ENCODE assay signal across 8 cellular contexts in genomic region chr18:47931707-47932103, GRCh38. TPM values are rescaled to one million over a fixed set of nuclear protein-coding genes. Genes with fewer than 3 reads are reported as not detected.
A peak's percentile ranks its signal among the peaks of the same experiment; 100 is the strongest.
DNase-seq lines count a peak whose midpoint lies in the region; ATAC-seq, FAIRE-seq and TF ChIP-seq lines count a peak whose summit lies in the region.

No MANE protein-coding gene starts in this region.

- H3K4me2 ChIP-seq in PC-3 (ENCODE audit: low read length): peak overlapping the region; percentile 79
- H3K4me2 ChIP-seq in keratinocyte (ENCODE audit: control insufficient read depth, extremely low read depth, insufficient read depth, low read depth, low read length): peak overlapping the region; percentile 83

- H3K9me3 Mint-ChIP-seq in Calu3 (ENCODE audit: low read depth, unreplicated experiment): no peaks in the 10 kb centered on the region
- no peaks in the 10 kb centered on the region for H3K9me3 Mint-ChIP-seq in stimulated activated naive CD8-positive, alpha-beta T cell treated with anti-CD3 and anti-CD28 coated beads, Interleukin-15, amount 100 ng/mL, for 72 hours

- H3K27ac Mint-ChIP-seq in Calu3 (ENCODE audit: unreplicated experiment): peak overlapping the region; percentile 84
- H3K27ac Mint-ChIP-seq in stimulated activated naive CD8-positive, alpha-beta T cell treated with anti-CD3 and anti-CD28 coated beads, Interleukin-15, amount 100 ng/mL, for 72 hours: peak overlapping the region; percentile 87 to 90

- peaks cover 39% of the 10 kb centered on the region for H3K4me1 Mint-ChIP-seq in Calu3 (ENCODE audit: low read depth, unreplicated experiment)
- peaks cover 35% of the 10 kb centered on the region for H3K4me1 Mint-ChIP-seq in stimulated activated naive CD8-positive, alpha-beta T cell treated with anti-CD3 and anti-CD28 coated beads, Interleukin-15, amount 100 ng/mL, for 72 hours

- H3K4me1 ChIP-seq in PC-3 (ENCODE audit: insufficient read depth, low read length) (no peaks in the 10 kb centered on the region; the same call in 1 of the 2 replicates), keratinocyte (ENCODE audit: control insufficient read depth, extremely low read depth, insufficient read depth, low read length) (peaks cover 16% of the 10 kb centered on the region)

- CTCF ChIA-PET in Calu3 (lab: Charles Lee): no interaction called here
- CTCF ChIA-PET in PC-3 (lab: Charles Lee): no interaction called here

- H3K4me3 Mint-ChIP-seq in Calu3 (ENCODE audit: low read depth, unreplicated experiment): peak overlapping the region; percentile 74
- peak overlapping the region; percentile 81 to 82 for H3K4me3 Mint-ChIP-seq in stimulated activated naive CD8-positive, alpha-beta T cell treated with anti-CD3 and anti-CD28 coated beads, Interleukin-15, amount 100 ng/mL, for 72 hours

- no peaks in the 10 kb centered on the region for H3K9me2 ChIP-seq in PC-3 (replicated peaks; ENCODE audit: low read length)

- ATAC-seq in PC-3 (peak; percentile 6; the same call in 1 of the 2 replicates), HG03469 (IDR thresholded peaks at IDR 0.05; ENCODE audit: unreplicated experiment) (no peak)
- ATAC-seq in stimulated activated naive CD8-positive, alpha-beta T cell treated with anti-CD3 and anti-CD28 coated beads, Interleukin-15, amount 100 ng/mL, for 72 hours: no peak

- H3K36me3 ChIP-seq in PC-3 (ENCODE audit: low read depth, low read length): no peaks in the 10 kb centered on the region
- H3K36me3 ChIP-seq in keratinocyte (ENCODE audit: control insufficient read depth in 2 of 2, extremely low read depth in 1 of 2, insufficient read depth in 2 of 2, low read length in 2 of 2): no peaks in the 10 kb centered on the region

- peaks cover 45% of the 10 kb centered on the region for H3K36me3 Mint-ChIP-seq in Calu3 (ENCODE audit: insufficient read depth, unreplicated experiment)

- H3K79me2 ChIP-seq in PC-3 (ENCODE audit: low read length) (peaks cover 31% of the 10 kb centered on the region), keratinocyte (ENCODE audit: control insufficient read depth, insufficient read depth, low read length) (peaks cover 28% of the 10 kb centered on the region)

- H3K4me3 ChIP-seq in PC-3 (ENCODE audit: low read length) (peak overlapping the region; percentile 60), keratinocyte (ENCODE audit: control insufficient read depth in 2 of 3, extremely low read depth in 1 of 3, insufficient read depth in 2 of 3, low read depth in 1 of 3, low read length in 3 of 3) (peak overlapping the region; percentile 52 to 88 (median 63))

- H3K27ac ChIP-seq in PC-3 (ENCODE audit: low read length) (peak overlapping the region; percentile 76), angular gyrus (ENCODE audit: low read depth, low read length) (peak overlapping the region; percentile 89), keratinocyte (ENCODE audit: control insufficient read depth, insufficient read depth, low read length) (peak overlapping the region; percentile 99)

- H3K27me3 Mint-ChIP-seq in Calu3 (ENCODE audit: unreplicated experiment): no peaks in the 10 kb centered on the region
- no peaks in the 10 kb centered on the region for H3K27me3 Mint-ChIP-seq in stimulated activated naive CD8-positive, alpha-beta T cell treated with anti-CD3 and anti-CD28 coated beads, Interleukin-15, amount 100 ng/mL, for 72 hours

- TSS peak; percentile 86 for BruUV-seq in Calu3 (replicated peaks; lab: Mats Ljungman, UMichigan)
- TSS peak; percentile 82 for BruUV-seq in PC-3 (replicated peaks; lab: Mats Ljungman, UMichigan)

- H2AFZ ChIP-seq in PC-3 (ENCODE audit: low read length) (peak overlapping the region; percentile 53), keratinocyte (ENCODE audit: control insufficient read depth, low read length) (peak overlapping the region; percentile 30)

- H3K27me3 ChIP-seq in PC-3 (ENCODE audit: low read length) (no peaks in the 10 kb centered on the region), keratinocyte (ENCODE audit: control insufficient read depth, extremely low read depth, insufficient read depth, low read length) (no peaks in the 10 kb centered on the region)

- H3K9me1 ChIP-seq in keratinocyte (ENCODE audit: control insufficient read depth, extremely low read depth, insufficient read depth, low read length): no peaks in the 10 kb centered on the region

- H4K20me1 ChIP-seq in PC-3 (ENCODE audit: low read length): no peaks in the 10 kb centered on the region
- H4K20me1 ChIP-seq in keratinocyte (ENCODE audit: control insufficient read depth, extremely low read depth, insufficient read depth, low read length): no peaks in the 10 kb centered on the region

- TF ChIP-seq CTCF in Calu3 (IDR thresholded peaks at IDR 0.05; ENCODE audit: unreplicated experiment) (no peak), PC-3 (conservative IDR thresholded peaks at IDR 0.05; ENCODE audit: low read depth, low read length) (no peak), keratinocyte (optimal IDR thresholded peaks at IDR 0.05 in 1 of 3, IDR thresholded peaks at IDR 0.05 in 1 of 3, conservative IDR thresholded peaks at IDR 0.05 in 1 of 3; ENCODE audit: extremely low read depth in 1 of 3, insufficient read depth in 2 of 3, low read length in 3 of 3) (peak in 2 of 3 experiments; percentile 17 to 41)

- DNase-seq in Calu3 (peak; percentile 52), HT1080 (ENCODE audit: low read depth) (peak; percentile 29), PC-3 (no peak), keratinocyte (ENCODE audit: low read depth, low spot score) (no peak), glomerular visceral epithelial cell (ENCODE audit: extremely low spot score) (no peak)
- DNase-seq in stimulated activated naive CD8-positive, alpha-beta T cell treated with anti-CD3 and anti-CD28 coated beads, Interleukin-15, amount 100 ng/mL, for 72 hours: no peak

- H3K9me3 ChIP-seq in PC-3 (ENCODE audit: low read length) (no peaks in the 10 kb centered on the region), keratinocyte (ENCODE audit: control insufficient read depth, low read depth, low read length) (no peaks in the 10 kb centered on the region)

- FAIRE-seq in keratinocyte (lab: Jason Lieb, UNC): no peak

- POLR2A ChIA-PET in PC-3 (lab: Charles Lee; ENCODE audit: unreplicated experiment): no interaction called here

- intact Hi-C loops in Calu3 (cut with micrococcal nuclease; ENCODE audit: unreplicated experiment): loop anchor here (1.0 to 10.0 kb wide), 4 partner anchors 71 to 533 kb away; no protein-coding TSS in a partner anchor
- intact Hi-C loops in PC-3 (cut with micrococcal nuclease): loop anchor here (1.0 to 5.0 kb wide), 2 partner anchors 71 to 91 kb away; no protein-coding TSS in a partner anchor

- dilution Hi-C loops in keratinocyte (cut with MboI; ENCODE audit: extremely low pct_ligation_motif_present, low sequenced_read_pairs): no loop called here

- H3K9ac ChIP-seq in PC-3 (ENCODE audit: low read length): peak overlapping the region; percentile 82
- peak overlapping the region; percentile 99 for H3K9ac ChIP-seq in keratinocyte (ENCODE audit: control insufficient read depth, extremely low read depth, insufficient read depth, low read length)

- H3F3A ChIP-seq in PC-3 (ENCODE audit: low read length, unreplicated experiment): no peaks in the 10 kb centered on the region

RNA-seq across cellular contexts. Expression of gene SMAD2, which starts 1.2 kb away (rescaled TPM):
- total RNA-seq in Calu3 (2022): 129 and 134 TPM in 2 replicates
- total RNA-seq in HT1080 (2014; rRNA removed; shearing (Covaris generic)): 72.0 and 72.7 TPM in 2 replicates
- polyA plus RNA-seq in HT1080 (2015; cell fraction: cytosol; rRNA removed): 73.3 and 89.9 TPM in 2 replicates
- polyA plus RNA-seq in HT1080 (2015; cell fraction: nucleus; rRNA removed): 49.0 and 53.1 TPM in 2 replicates
- total RNA-seq in PC-3 (2014; rRNA removed): 25.5 and 30.3 TPM in 2 replicates
- polyA plus RNA-seq in keratinocyte: 69.9 to 87.1 TPM (median 80.2 TPM) in 3 replicates
- polyA plus RNA-seq in keratinocyte (2011; ENCODE audit: low read depth): 81.2 TPM
- polyA plus RNA-seq in keratinocyte (2011; cell fraction: cytosol; rRNA removed): 75.3 and 131 TPM in 2 replicates
- polyA plus RNA-seq in keratinocyte (2011; cell fraction: nucleus; rRNA removed): 54.5 and 60.1 TPM in 2 replicates
- polyA plus RNA-seq in keratinocyte (2012; ENCODE audit: low replicate concordance): 68.2 and 73.1 TPM in 2 replicates
- polyA minus RNA-seq in keratinocyte: 35.2 to 158 TPM (median 84.9 TPM) in 3 replicates
- 71.6 TPM for polyA minus RNA-seq in keratinocyte (2011; cell fraction: cytosol; rRNA and poly(A)+ RNA removed)
- 27.5 and 70.2 TPM in 2 replicates for polyA minus RNA-seq in keratinocyte (2011; cell fraction: nucleus; rRNA and poly(A)+ RNA removed)

Comparison
In these comparisons a context has a peak if more than half of its experiments do, and no peak if none do; other contexts are left out.
1. DNase-seq: peak in Calu3 (single experiment) and HT1080 (single experiment); none in PC-3 (single experiment), keratinocyte (single experiment), stimulated activated naive CD8-positive, alpha-beta T cell treated with anti-CD3 and anti-CD28 coated beads, Interleukin-15, amount 100 ng/mL, for 72 hours (0 of 2) and glomerular visceral epithelial cell (single experiment).
2. CTCF ChIP-seq: peak in keratinocyte (2 of 3); none in Calu3 (single experiment) and PC-3 (single experiment).
3. Peak in every context shown above with its lines, with median percentiles within 50 percentile points of each other: H3K27ac ChIP-seq.